Comparison of ENCODE assay signal across 8 cellular contexts in the genomic region with DNA sequence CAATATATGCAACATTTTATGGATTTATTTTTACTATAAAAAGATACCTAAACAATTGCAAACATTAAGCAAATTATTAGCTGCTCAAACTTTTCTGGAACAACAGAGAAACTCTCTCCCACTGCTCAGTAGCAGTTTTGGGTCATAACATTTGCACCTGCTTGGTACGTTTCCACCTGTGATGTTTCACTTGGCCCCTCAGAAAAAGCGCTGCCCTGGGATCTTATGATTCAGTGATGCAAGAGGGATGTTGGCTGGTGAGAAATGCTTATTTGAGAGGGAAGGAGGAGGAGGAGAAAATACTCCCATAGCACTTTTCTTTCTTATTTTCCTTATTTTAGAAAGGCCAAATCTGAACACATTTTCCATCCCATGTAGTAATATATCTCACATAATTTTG. TPM values are rescaled to one million over a fixed set of nuclear protein-coding genes. Genes with fewer than 3 reads are reported as not detected.
A peak's percentile ranks its signal among the peaks of the same experiment; 100 is the strongest.
DNase-seq lines count a peak whose midpoint lies in the region; ATAC-seq and TF ChIP-seq lines count a peak whose summit lies in the region.

No MANE protein-coding gene starts in this region.

- peak overlapping the region in 6 of 7 donors; percentile 55 to 99 (median 99) for H3K27ac Mint-ChIP-seq in CD4-positive, alpha-beta memory T cell

- peaks cover 77% of the 10 kb centered on the region for H3K79me2 ChIP-seq in OCI-LY7 (ENCODE audit: insufficient read depth, low read depth, low read length)
- H3K79me2 ChIP-seq in parathyroid adenoma, result no peaks in the 10 kb centered on the region

- DNase-seq in CD4-positive, alpha-beta memory T cell, result no peak
- DNase-seq in OCI-LY7 (ENCODE audit: low spot score) (peak; percentile 63), esophagus squamous epithelium (lab: John Stamatoyannopoulos, UW) (no peak), SJCRH30 (no peak)

- H3K36me3 ChIP-seq in CD4-positive, alpha-beta memory T cell (ENCODE audit: insufficient read depth, low read length), result no peaks in the 10 kb centered on the region
- H3K36me3 ChIP-seq in OCI-LY7 (ENCODE audit: insufficient read depth, low read length) (peaks cover 41% of the 10 kb centered on the region), esophagus squamous epithelium (no peaks in the 10 kb centered on the region), parathyroid adenoma (ENCODE audit: control insufficient read depth, insufficient read depth, low read length) (no peaks in the 10 kb centered on the region), SJCRH30 (peaks cover 91% of the 10 kb centered on the region)

- intact Hi-C loops in CD4-positive, alpha-beta memory T cell (cut with micrococcal nuclease), result loop anchor here (5.0 kb wide), 1 partner anchor 138 kb away; no protein-coding TSS in a partner anchor
- intact Hi-C loops in OCI-LY7 (cut with micrococcal nuclease; ENCODE audit: unreplicated experiment) (loop anchor here (2.0 to 10.0 kb wide), 2 partner anchors 116 to 1516 kb away; no protein-coding TSS in a partner anchor), esophagus squamous epithelium (cut with DNase I) (loop anchor here (10.0 kb wide), 2 partner anchors 136 to 576 kb away; no protein-coding TSS in a partner anchor)

- peaks cover 18 to 36% (median 30%) of the 10 kb centered on the region in 4 donors for H3K4me1 Mint-ChIP-seq in CD4-positive, alpha-beta memory T cell

- no peaks in the 10 kb centered on the region for H3K9me3 Mint-ChIP-seq in CD4-positive, alpha-beta memory T cell

- no peaks in the 10 kb centered on the region for H4K20me1 ChIP-seq in OCI-LY7 (ENCODE audit: insufficient read depth, low read length)

- H3K9ac ChIP-seq in parathyroid adenoma, result no peak overlapping the region

- H3K4me3 Mint-ChIP-seq in CD4-positive, alpha-beta memory T cell, result peak overlapping the region; percentile 95 to 98 (median 96)

- WGBS in esophagus squamous epithelium, 2 donors, result 61 to 79% methylated on average over 2 of the region's 2 CpGs

- ATAC-seq in HG02571 (IDR thresholded peaks at IDR 0.05; ENCODE audit: unreplicated experiment) (no peak), GM21786 (IDR thresholded peaks at IDR 0.05; ENCODE audit: unreplicated experiment) (no peak), GM18505 (IDR thresholded peaks at IDR 0.05; ENCODE audit: unreplicated experiment) (no peak)

- TF ChIP-seq CTCF in OCI-LY7 (conservative IDR thresholded peaks at IDR 0.05; ENCODE audit: low read length) (no peak), esophagus squamous epithelium (IDR thresholded peaks at IDR 0.05) (no peak), parathyroid adenoma (IDR thresholded peaks at IDR 0.05) (no peak)

- H3K27ac ChIP-seq in CD4-positive, alpha-beta memory T cell (ENCODE audit: low read depth, low read length), result peak overlapping the region; percentile 76
- peak overlapping the region; percentile 79 for H3K27ac ChIP-seq in OCI-LY7 (ENCODE audit: low read depth, low read length, poor library complexity, severe bottlenecking)
- H3K27ac ChIP-seq in esophagus squamous epithelium, result peak overlapping the region; percentile 88 to 97 (median 96)
- H3K27ac ChIP-seq in parathyroid adenoma, result peak overlapping the region; percentile 94
- no peak overlapping the region for H3K27ac ChIP-seq in SJCRH30

- no TSS peak for BruUV-seq in OCI-LY7 (replicated peaks; lab: Mats Ljungman, UMichigan)

- no peaks in the 10 kb centered on the region for H3K27me3 Mint-ChIP-seq in CD4-positive, alpha-beta memory T cell

- H3K4me2 ChIP-seq in OCI-LY7 (ENCODE audit: low read length) (peak overlapping the region; percentile 93), parathyroid adenoma (ENCODE audit: low read length) (no peak overlapping the region)

- peaks cover 0 to 3% of the 10 kb centered on the region in 2 donors for H3K36me3 Mint-ChIP-seq in CD4-positive, alpha-beta memory T cell

- H3K9me2 ChIP-seq in OCI-LY7 (ENCODE audit: insufficient read depth, low read length), result no peaks in the 10 kb centered on the region

- CTCF ChIA-PET in CD4-positive, alpha-beta memory T cell (lab: Charles Lee; ENCODE audit: partially characterized antibody), result interaction anchor here (1.6 to 2.3 kb wide), 3 partner anchors 9 to 18 kb away, joined by 4 to 11 read pairs (median 7); a partner anchor contains a TSS
- CTCF ChIA-PET in OCI-LY7 (lab: Charles Lee; ENCODE audit: unreplicated experiment), result interaction anchor here (1.2 to 1.8 kb wide), 2 partner anchors 10 to 20 kb away, joined by 3 to 5 read pairs; a partner anchor contains a TSS

- H2AFZ ChIP-seq in OCI-LY7 (ENCODE audit: low read length) (peak overlapping the region; percentile 53; the same call in 1 of the 2 replicates), parathyroid adenoma (peak overlapping the region; percentile 97)

- peak overlapping the region in 1 of 2 donors; percentile 58 for H3K4me3 ChIP-seq in CD4-positive, alpha-beta memory T cell (ENCODE audit: low read length in 2 of 2)
- peak overlapping the region; percentile 73 for H3K4me3 ChIP-seq in OCI-LY7 (ENCODE audit: low read depth, low read length, poor library complexity, severe bottlenecking)
- H3K4me3 ChIP-seq in esophagus squamous epithelium, result peak overlapping the region; percentile 60 to 78 (median 66)
- H3K4me3 ChIP-seq in parathyroid adenoma (ENCODE audit: low read depth, low read length), result peak overlapping the region; percentile 72
- H3K4me3 ChIP-seq in SJCRH30, result no peak overlapping the region

- H3K9me3 ChIP-seq in CD4-positive, alpha-beta memory T cell (ENCODE audit: control insufficient read depth in 1 of 2, low read length in 2 of 2), result no peaks in the 10 kb centered on the region
- H3K9me3 ChIP-seq in OCI-LY7 (ENCODE audit: low read length), result no peaks in the 10 kb centered on the region; the same call in 1 of the 2 replicates
- no peaks in the 10 kb centered on the region for H3K9me3 ChIP-seq in esophagus squamous epithelium
- no peaks in the 10 kb centered on the region for H3K9me3 ChIP-seq in parathyroid adenoma (ENCODE audit: control insufficient read depth, low read length)
- H3K9me3 ChIP-seq in SJCRH30 (replicated peaks), result peaks cover 11% of the 10 kb centered on the region

- TF ChIP-seq POLR2A in esophagus squamous epithelium (IDR thresholded peaks at IDR 0.05), result no peak
- TF ChIP-seq POLR2A in GM18505 (IDR thresholded peaks at IDR 0.05; ENCODE audit: borderline replicate concordance, extremely low read depth, insufficient read depth, insufficient read length), result no peak

- POLR2A ChIA-PET in CD4-positive, alpha-beta memory T cell (lab: Charles Lee; ENCODE audit: partially characterized antibody), result interaction anchor here (1.2 to 3.3 kb wide), 5 partner anchors 8 to 140 kb away, joined by 3 to 19 read pairs (median 11); a partner anchor contains a TSS
- POLR2A ChIA-PET in OCI-LY7 (lab: Charles Lee), result interaction anchor here (0.6 to 10.5 kb wide), 10 partner anchors 10 to 191 kb away, joined by 3 to 122 read pairs (median 6); a partner anchor contains a TSS

- H3K4me1 ChIP-seq in CD4-positive, alpha-beta memory T cell (ENCODE audit: insufficient read depth, low read length), result peaks cover 19% of the 10 kb centered on the region
- H3K4me1 ChIP-seq in OCI-LY7 (ENCODE audit: insufficient read depth, low read length, poor library complexity, severe bottlenecking), result peaks cover 47% of the 10 kb centered on the region
- peaks cover 11 to 65% (median 13%) of the 10 kb centered on the region in 3 donors for H3K4me1 ChIP-seq in esophagus squamous epithelium
- peaks cover 4% of the 10 kb centered on the region for H3K4me1 ChIP-seq in parathyroid adenoma
- H3K4me1 ChIP-seq in SJCRH30, result no peaks in the 10 kb centered on the region; the same call in none of the 2 replicates

- H3K27me3 ChIP-seq in CD4-positive, alpha-beta memory T cell (ENCODE audit: insufficient read depth, low read length), result no peaks in the 10 kb centered on the region
- H3K27me3 ChIP-seq in esophagus squamous epithelium (no peaks in the 10 kb centered on the region), parathyroid adenoma (ENCODE audit: control insufficient read depth, insufficient read depth, low read length) (no peaks in the 10 kb centered on the region), SJCRH30 (no peaks in the 10 kb centered on the region)

RNA-seq across cellular contexts. Expression of a gene that starts 9.2 kb away (rescaled TPM):
- 1 to 10 TPM; 2.2 to 2.4 TPM for total RNA-seq in CD4-positive, alpha-beta memory T cell
- under 1 TPM; 0.02 to 0.03 TPM for polyA plus RNA-seq in CD4-positive, alpha-beta memory T cell
- 15.9 and 18.1 TPM in 2 replicates for total RNA-seq in OCI-LY7 (2014; rRNA removed; shearing (Covaris generic))
- total RNA-seq in OCI-LY7 (2022) (23.5 and 23.6 TPM in 2 replicates), esophagus squamous epithelium (10 to 100 TPM in 3 of 4 donors, 1 to 10 TPM in 1; 3.5 to 20.5 (median 14.2) TPM)
- total RNA-seq in SJCRH30 (2014; rRNA removed; shearing (Covaris generic)), result 17.6 and 20.9 TPM in 2 replicates

RNA-seq across cellular contexts. Expression of a gene that starts 45.4 kb away (rescaled TPM):
- total RNA-seq in CD4-positive, alpha-beta memory T cell, result 10 to 100 TPM; 54.6 to 66.0 TPM
- 10 to 100 TPM; 15.6 to 26.8 TPM for polyA plus RNA-seq in CD4-positive, alpha-beta memory T cell
- total RNA-seq in OCI-LY7 (2014; rRNA removed; shearing (Covaris generic)), result 30.4 and 40.8 TPM in 2 replicates
- total RNA-seq in OCI-LY7 (2022), result 80.3 and 87.8 TPM in 2 replicates
- total RNA-seq in esophagus squamous epithelium, result 10 to 100 TPM in 2 of 4 donors, 1 to 10 TPM in 2; 6.8 to 14.4 (median 10.3) TPM
- 1.5 and 2.0 TPM in 2 replicates for total RNA-seq in SJCRH30 (2014; rRNA removed; shearing (Covaris generic))
